ENCODE assay signal across 18 cellular contexts in genomic region chr6:166056637-166057036, GRCh38.
DNase-seq lines count a peak whose midpoint lies in the region; ATAC-seq and TF ChIP-seq lines count a peak whose summit lies in the region.
"Had no signal": no experiment of that assay in that cellular context is flagged by ENCODE, and none has a peak within 500 bp of the region (broad histone marks: within the 10 kb centered on the region; RNA-seq: fewer than 3 reads in every experiment).

No MANE protein-coding gene starts in this region.

- no peak for TF ChIP-seq POLR2A in heart left ventricle (IDR thresholded peaks at IDR 0.05)

- 56 to 66% (median 62%) methylated on average over 4 of the region's 4 CpGs for WGBS in heart left ventricle, 4 donors

- H3K9me3 ChIP-seq in heart left ventricle = peaks cover 0 to 33% (median 21%) of the 10 kb centered on the region in 12 donors

- ATAC-seq in Right ventricle myocardium inferior = peak; percentile 95
- peak; percentile 73 to 96 (median 90) for ATAC-seq in heart left ventricle
- no peak for ATAC-seq in HG02981 (IDR thresholded peaks at IDR 0.05; ENCODE audit: unreplicated experiment)
- no peak for ATAC-seq in GM21619 (IDR thresholded peaks at IDR 0.05; ENCODE audit: unreplicated experiment)
- ATAC-seq: activated CD4-positive, alpha-beta T cell treated with anti-CD3 and anti-CD28 coated beads for 36 hours; activated naive CD4-positive, alpha-beta T cell treated with anti-CD3 and anti-CD28 coated beads, Interleukin-2, amount 50 U/mL, for 72 hours had no signal

- no peak overlapping the region for H3K4me3 ChIP-seq in heart left ventricle
- H3K4me3 ChIP-seq: thoracic aorta had no signal

- H3K27ac ChIP-seq in heart left ventricle = peak overlapping the region in 2 of 12 donors; percentile 44 to 68
- H3K27ac ChIP-seq: 22Rv1, thoracic aorta had no signal

- H3K27me3 ChIP-seq in heart left ventricle = no peaks in the 10 kb centered on the region

- TF ChIP-seq CTCF in heart left ventricle (IDR thresholded peaks at IDR 0.05) = no peak

- no peaks in the 10 kb centered on the region for H3K36me3 ChIP-seq in heart left ventricle
- H3K36me3 ChIP-seq: thoracic aorta had no signal

- intact Hi-C loops in Right ventricle myocardium inferior (cut with DNase I) (no loop called here), cardiac septum (cut with DNase I) (no loop called here), heart left ventricle (cut with DNase I) (no loop called here)

- H3K4me1 ChIP-seq in heart left ventricle = peaks cover 0 to 12% (median 0%) of the 10 kb centered on the region in 12 donors

- DNase-seq in Right ventricle myocardium inferior (ENCODE audit: missing footprints) (peak; percentile 87), cardiac septum (ENCODE audit: low spot score) (no peak), heart left ventricle (peak; percentile 70 to 80 (median 77)), occipital lobe (lab: John Stamatoyannopoulos, UW) (peak; percentile 77), NAMALWA (ENCODE audit: low spot score) (no peak), SIG-M5 treated with dmso at 0.1 percent for 504 hours (lab: John Stamatoyannopoulos, UW; ENCODE audit: unreplicated experiment) (no peak)
- DNase-seq: activated CD4-positive, alpha-beta T cell treated with anti-CD3 and anti-CD28 coated beads for 36 hours; CD4-positive, CD25-positive, alpha-beta regulatory T cell; DMS79 treated with DMSO at 0.1 percent for 48 hours; head of caudate nucleus; kidney; NCI-H187 treated with DMSO at 0.1 percent for 48 hours; NCI-H510A had no signal

Comparison
In these comparisons a context has a peak if more than half of its experiments do, and no peak if none do; other contexts are left out.
1. DNase-seq: peak in Right ventricle myocardium inferior (single experiment), heart left ventricle (5 of 5) and occipital lobe (single experiment); none in cardiac septum (single experiment), NAMALWA (single experiment) and SIG-M5 treated with dmso at 0.1 percent for 504 hours (single experiment).
2. ATAC-seq: peak in Right ventricle myocardium inferior (single experiment) and heart left ventricle (4 of 4); none in HG02981 (single experiment) and GM21619 (single experiment).